In the genomic region with DNA sequence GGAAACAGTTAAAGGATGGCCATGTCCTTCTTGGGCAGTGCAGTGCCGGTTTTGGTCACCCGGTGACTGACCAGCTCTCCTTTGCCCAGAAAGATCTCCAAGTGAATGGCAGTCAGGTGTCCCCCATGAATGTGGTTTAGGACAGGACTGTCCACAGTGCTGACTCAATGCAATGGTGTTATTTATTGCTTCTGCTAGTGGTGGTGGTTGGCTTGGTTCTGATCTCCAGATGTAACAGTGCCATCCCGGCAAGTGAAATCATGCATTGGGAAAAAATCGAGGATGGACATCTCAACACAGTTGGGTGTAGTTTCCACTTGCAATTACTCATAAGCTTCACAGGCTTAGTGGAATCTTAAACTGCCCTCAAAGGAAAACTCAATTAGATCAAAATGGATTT, we compare ENCODE assay signal across 2 cellular contexts.
TF ChIP-seq lines count a peak whose summit lies in the region.

No MANE protein-coding gene starts in this region.

TF ChIP-seq in GM23338, 12 proteins besides CTCF, POLR2A, EP300 and RAD21 (continued from another document):
- TF ChIP-seq, protein P1, sequence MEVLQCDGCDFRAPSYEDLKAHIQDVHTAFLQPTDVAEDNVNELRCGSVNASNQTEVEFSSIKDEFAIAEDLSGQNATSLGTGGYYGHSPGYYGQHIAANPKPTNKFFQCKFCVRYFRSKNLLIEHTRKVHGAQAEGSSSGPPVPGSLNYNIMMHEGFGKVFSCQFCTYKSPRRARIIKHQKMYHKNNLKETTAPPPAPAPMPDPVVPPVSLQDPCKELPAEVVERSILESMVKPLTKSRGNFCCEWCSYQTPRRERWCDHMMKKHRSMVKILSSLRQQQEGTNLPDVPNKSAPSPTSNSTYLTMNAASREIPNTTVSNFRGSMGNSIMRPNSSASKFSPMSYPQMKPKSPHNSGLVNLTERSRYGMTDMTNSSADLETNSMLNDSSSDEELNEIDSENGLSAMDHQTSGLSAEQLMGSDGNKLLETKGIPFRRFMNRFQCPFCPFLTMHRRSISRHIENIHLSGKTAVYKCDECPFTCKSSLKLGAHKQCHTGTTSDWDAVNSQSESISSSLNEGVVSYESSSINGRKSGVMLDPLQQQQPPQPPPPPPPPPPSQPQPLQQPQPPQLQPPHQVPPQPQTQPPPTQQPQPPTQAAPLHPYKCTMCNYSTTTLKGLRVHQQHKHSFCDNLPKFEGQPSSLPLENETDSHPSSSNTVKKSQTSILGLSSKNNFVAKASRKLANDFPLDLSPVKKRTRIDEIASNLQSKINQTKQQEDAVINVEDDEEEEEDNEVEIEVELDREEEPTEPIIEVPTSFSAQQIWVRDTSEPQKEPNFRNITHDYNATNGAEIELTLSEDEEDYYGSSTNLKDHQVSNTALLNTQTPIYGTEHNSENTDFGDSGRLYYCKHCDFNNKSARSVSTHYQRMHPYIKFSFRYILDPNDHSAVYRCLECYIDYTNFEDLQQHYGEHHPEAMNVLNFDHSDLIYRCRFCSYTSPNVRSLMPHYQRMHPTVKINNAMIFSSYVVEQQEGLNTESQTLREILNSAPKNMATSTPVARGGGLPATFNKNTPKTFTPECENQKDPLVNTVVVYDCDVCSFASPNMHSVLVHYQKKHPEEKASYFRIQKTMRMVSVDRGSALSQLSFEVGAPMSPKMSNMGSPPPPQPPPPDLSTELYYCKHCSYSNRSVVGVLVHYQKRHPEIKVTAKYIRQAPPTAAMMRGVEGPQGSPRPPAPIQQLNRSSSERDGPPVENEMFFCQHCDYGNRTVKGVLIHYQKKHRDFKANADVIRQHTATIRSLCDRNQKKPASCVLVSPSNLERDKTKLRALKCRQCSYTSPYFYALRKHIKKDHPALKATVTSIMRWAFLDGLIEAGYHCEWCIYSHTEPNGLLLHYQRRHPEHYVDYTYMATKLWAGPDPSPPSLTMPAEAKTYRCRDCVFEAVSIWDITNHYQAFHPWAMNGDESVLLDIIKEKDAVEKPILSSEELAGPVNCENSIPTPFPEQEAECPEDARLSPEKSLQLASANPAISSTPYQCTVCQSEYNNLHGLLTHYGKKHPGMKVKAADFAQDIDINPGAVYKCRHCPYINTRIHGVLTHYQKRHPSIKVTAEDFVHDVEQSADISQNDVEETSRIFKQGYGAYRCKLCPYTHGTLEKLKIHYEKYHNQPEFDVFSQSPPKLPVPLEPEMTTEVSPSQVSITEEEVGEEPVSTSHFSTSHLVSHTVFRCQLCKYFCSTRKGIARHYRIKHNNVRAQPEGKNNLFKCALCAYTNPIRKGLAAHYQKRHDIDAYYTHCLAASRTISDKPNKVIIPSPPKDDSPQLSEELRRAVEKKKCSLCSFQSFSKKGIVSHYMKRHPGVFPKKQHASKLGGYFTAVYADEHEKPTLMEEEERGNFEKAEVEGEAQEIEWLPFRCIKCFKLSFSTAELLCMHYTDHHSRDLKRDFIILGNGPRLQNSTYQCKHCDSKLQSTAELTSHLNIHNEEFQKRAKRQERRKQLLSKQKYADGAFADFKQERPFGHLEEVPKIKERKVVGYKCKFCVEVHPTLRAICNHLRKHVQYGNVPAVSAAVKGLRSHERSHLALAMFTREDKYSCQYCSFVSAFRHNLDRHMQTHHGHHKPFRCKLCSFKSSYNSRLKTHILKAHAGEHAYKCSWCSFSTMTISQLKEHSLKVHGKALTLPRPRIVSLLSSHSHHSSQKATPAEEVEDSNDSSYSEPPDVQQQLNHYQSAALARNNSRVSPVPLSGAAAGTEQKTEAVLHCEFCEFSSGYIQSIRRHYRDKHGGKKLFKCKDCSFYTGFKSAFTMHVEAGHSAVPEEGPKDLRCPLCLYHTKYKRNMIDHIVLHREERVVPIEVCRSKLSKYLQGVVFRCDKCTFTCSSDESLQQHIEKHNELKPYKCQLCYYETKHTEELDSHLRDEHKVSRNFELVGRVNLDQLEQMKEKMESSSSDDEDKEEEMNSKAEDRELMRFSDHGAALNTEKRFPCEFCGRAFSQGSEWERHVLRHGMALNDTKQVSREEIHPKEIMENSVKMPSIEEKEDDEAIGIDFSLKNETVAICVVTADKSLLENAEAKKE (CRISPR knock-in tag; IDR thresholded peaks at IDR 0.05), result no peak
- TF ChIP-seq JUNB (IDR thresholded peaks at IDR 0.05; ENCODE audit: unreplicated experiment) (no peak), POLR2AphosphoS5 (IDR thresholded peaks at IDR 0.05; ENCODE audit: low read depth) (no peak), ZNF331 (CRISPR knock-in tag; IDR thresholded peaks at IDR 0.05; ENCODE audit: low read depth) (no peak), EZH2 (IDR thresholded peaks at IDR 0.05; ENCODE audit: low read depth, unreplicated experiment) (no peak)
- TF ChIP-seq, protein P2, sequence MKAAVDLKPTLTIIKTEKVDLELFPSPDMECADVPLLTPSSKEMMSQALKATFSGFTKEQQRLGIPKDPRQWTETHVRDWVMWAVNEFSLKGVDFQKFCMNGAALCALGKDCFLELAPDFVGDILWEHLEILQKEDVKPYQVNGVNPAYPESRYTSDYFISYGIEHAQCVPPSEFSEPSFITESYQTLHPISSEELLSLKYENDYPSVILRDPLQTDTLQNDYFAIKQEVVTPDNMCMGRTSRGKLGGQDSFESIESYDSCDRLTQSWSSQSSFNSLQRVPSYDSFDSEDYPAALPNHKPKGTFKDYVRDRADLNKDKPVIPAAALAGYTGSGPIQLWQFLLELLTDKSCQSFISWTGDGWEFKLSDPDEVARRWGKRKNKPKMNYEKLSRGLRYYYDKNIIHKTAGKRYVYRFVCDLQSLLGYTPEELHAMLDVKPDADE (IDR thresholded peaks at IDR 0.05), result no peak
TF ChIP-seq in GM23338: peak in this region for 0.

TF ChIP-seq in WTC11, 78 proteins besides CTCF, POLR2A, EP300 and RAD21:
- TF ChIP-seq, protein P3, sequence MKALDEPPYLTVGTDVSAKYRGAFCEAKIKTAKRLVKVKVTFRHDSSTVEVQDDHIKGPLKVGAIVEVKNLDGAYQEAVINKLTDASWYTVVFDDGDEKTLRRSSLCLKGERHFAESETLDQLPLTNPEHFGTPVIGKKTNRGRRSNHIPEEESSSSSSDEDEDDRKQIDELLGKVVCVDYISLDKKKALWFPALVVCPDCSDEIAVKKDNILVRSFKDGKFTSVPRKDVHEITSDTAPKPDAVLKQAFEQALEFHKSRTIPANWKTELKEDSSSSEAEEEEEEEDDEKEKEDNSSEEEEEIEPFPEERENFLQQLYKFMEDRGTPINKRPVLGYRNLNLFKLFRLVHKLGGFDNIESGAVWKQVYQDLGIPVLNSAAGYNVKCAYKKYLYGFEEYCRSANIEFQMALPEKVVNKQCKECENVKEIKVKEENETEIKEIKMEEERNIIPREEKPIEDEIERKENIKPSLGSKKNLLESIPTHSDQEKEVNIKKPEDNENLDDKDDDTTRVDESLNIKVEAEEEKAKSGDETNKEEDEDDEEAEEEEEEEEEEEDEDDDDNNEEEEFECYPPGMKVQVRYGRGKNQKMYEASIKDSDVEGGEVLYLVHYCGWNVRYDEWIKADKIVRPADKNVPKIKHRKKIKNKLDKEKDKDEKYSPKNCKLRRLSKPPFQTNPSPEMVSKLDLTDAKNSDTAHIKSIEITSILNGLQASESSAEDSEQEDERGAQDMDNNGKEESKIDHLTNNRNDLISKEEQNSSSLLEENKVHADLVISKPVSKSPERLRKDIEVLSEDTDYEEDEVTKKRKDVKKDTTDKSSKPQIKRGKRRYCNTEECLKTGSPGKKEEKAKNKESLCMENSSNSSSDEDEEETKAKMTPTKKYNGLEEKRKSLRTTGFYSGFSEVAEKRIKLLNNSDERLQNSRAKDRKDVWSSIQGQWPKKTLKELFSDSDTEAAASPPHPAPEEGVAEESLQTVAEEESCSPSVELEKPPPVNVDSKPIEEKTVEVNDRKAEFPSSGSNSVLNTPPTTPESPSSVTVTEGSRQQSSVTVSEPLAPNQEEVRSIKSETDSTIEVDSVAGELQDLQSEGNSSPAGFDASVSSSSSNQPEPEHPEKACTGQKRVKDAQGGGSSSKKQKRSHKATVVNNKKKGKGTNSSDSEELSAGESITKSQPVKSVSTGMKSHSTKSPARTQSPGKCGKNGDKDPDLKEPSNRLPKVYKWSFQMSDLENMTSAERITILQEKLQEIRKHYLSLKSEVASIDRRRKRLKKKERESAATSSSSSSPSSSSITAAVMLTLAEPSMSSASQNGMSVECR (CRISPR knock-in tag; IDR thresholded peaks at IDR 0.05; ENCODE audit: borderline replicate concordance), result no peak
- no peak for TF ChIP-seq GRHL2 (CRISPR knock-in tag; IDR thresholded peaks at IDR 0.05; ENCODE audit: insufficient replicate concordance, severe bottlenecking)
